In the genomic region with DNA sequence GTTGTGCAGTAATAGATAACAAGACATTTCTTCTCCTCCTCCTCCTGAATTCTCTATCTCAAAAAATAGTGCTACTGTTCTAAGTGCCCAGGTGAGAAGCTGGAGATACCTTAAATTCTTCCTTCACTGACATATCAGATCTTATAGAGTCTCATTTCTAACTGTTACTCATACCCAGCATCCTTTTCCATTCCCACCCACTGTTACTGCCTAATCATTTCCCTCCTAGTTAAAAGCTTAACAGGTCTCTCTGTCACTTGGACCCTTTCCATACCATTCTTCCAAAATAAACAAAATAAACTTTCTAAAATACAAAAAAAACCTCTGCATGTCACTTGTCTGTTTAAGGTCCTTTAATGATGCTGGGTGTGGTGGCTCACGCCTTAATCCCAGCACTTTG, we compare ENCODE assay signal across 20 cellular contexts.
A peak's percentile ranks its signal among the peaks of the same experiment; 100 is the strongest.
DNase-seq lines count a peak whose midpoint lies in the region; ATAC-seq, FAIRE-seq and TF ChIP-seq lines count a peak whose summit lies in the region.
"Had no signal": no experiment of that assay in that cellular context is flagged by ENCODE, and none has a peak within 500 bp of the region (broad histone marks: within the 10 kb centered on the region; RNA-seq: fewer than 3 reads in every experiment).

No MANE protein-coding gene starts in this region.

- H3K4me2 ChIP-seq in DOHH2 (ENCODE audit: low read length) = peak overlapping the region; percentile 74
- no peak overlapping the region for H3K4me2 ChIP-seq in astrocyte (ENCODE audit: low read length)
- H3K4me2 ChIP-seq: BLaER1 had no signal

- CTCF ChIA-PET in Caco-2 (lab: Charles Lee) = interaction anchor here (0.6 kb wide), 1 partner anchor 82 kb away, joined by 3 read pairs; no protein-coding TSS in a partner anchor

- no peak for ATAC-seq in GM19395 (IDR thresholded peaks at IDR 0.05; ENCODE audit: unreplicated experiment)
- ATAC-seq: CD8-positive, alpha-beta T cell had no signal

- H3K4me3 Mint-ChIP-seq in Caco-2 (ENCODE audit: unreplicated experiment) (no peak overlapping the region), astrocyte (ENCODE audit: unreplicated experiment) (peak overlapping the region; percentile 42)
- H3K4me3 Mint-ChIP-seq: B cell; CD4-positive, CD25-positive, alpha-beta regulatory T cell; CD8-positive, alpha-beta T cell had no signal

- H3K9me2 ChIP-seq in DOHH2 (replicated peaks; ENCODE audit: control insufficient read depth, low read length) = no peaks in the 10 kb centered on the region

- BruUV-seq in Caco-2 (replicated peaks; lab: Mats Ljungman, UMichigan) = no TSS peak

- TF ChIP-seq CTCF in Caco-2 (IDR thresholded peaks at IDR 0.05; ENCODE audit: insufficient read depth in 1 of 2, low read depth in 1 of 2, low read length in 1 of 2, severe bottlenecking in 1 of 2, unreplicated experiment in 1 of 2) (no peak), DOHH2 (IDR thresholded peaks at IDR 0.05; ENCODE audit: low read depth, low read length, poor library complexity, severe bottlenecking) (no peak), astrocyte (IDR thresholded peaks at IDR 0.05; ENCODE audit: insufficient read depth, low read depth, low read length) (no peak)

- H3K36me3 ChIP-seq in Caco-2 (ENCODE audit: control insufficient read depth, insufficient read depth, low read length) (no peaks in the 10 kb centered on the region), DOHH2 (ENCODE audit: control insufficient read depth, low read length) (peaks cover 6% of the 10 kb centered on the region; the same call in 1 of the 2 replicates), astrocyte (ENCODE audit: insufficient read depth, low read length) (no peaks in the 10 kb centered on the region)
- H3K36me3 ChIP-seq: BLaER1 had no signal

- H3K79me2 ChIP-seq in DOHH2 (ENCODE audit: control insufficient read depth, low read length) (0 out of 2 replicates have a peak, but pooled peaks cover 4% of the 10 kb centered on the region), astrocyte (ENCODE audit: insufficient read depth, low read length) (no peaks in the 10 kb centered on the region)

- no peak overlapping the region for H3K9ac ChIP-seq in astrocyte (ENCODE audit: low read length)
- H3K9ac ChIP-seq: BLaER1, GM23248 had no signal

- no peak for FAIRE-seq in astrocyte (lab: Jason Lieb, UNC)
- FAIRE-seq: D721Med, GM12891, H1 had no signal

- POLR2A ChIA-PET in Caco-2 (lab: Charles Lee) = no interaction called here

- intact Hi-C loops in Caco-2 (cut with micrococcal nuclease; ENCODE audit: unreplicated experiment) = no loop called here

- no peak for DNase-seq in Caco-2
- no peak for DNase-seq in astrocyte (ENCODE audit: low read depth)
- no peak for DNase-seq in NCI-H128 (lab: John Stamatoyannopoulos, UW; ENCODE audit: unreplicated experiment)
- DNase-seq in AML-193 (lab: John Stamatoyannopoulos, UW) = no peak
- DNase-seq: CD4-positive, CD25-positive, alpha-beta regulatory T cell; CD8-positive, alpha-beta T cell; DMS 273 treated with DMSO at 0.1 percent for 48 hours; DMS79; GF-D8; GM23248; H7; HCEC 1CT had no signal

- H3K36me3 Mint-ChIP-seq in Caco-2 (ENCODE audit: insufficient read depth, unreplicated experiment) = peaks cover 4% of the 10 kb centered on the region
- no peaks in the 10 kb centered on the region for H3K36me3 Mint-ChIP-seq in astrocyte (ENCODE audit: low read depth, unreplicated experiment)
- H3K36me3 Mint-ChIP-seq: CD4-positive, CD25-positive, alpha-beta regulatory T cell; CD8-positive, alpha-beta T cell had no signal

- H3K9me3 Mint-ChIP-seq in Caco-2 (ENCODE audit: unreplicated experiment) (peaks cover 20% of the 10 kb centered on the region), astrocyte (ENCODE audit: unreplicated experiment) (no peaks in the 10 kb centered on the region)
- H3K9me3 Mint-ChIP-seq: CD8-positive, alpha-beta T cell had no signal

- peak overlapping the region; percentile 99 for H3K27ac ChIP-seq in DOHH2 (ENCODE audit: low read depth, low read length)
- H3K27ac ChIP-seq in astrocyte (ENCODE audit: low read depth, low read length) = no peak overlapping the region
- H3K27ac ChIP-seq: BLaER1, C4-2B, GM23248 had no signal

- no peaks in the 10 kb centered on the region for H3K27me3 ChIP-seq in Caco-2 (replicated peaks; ENCODE audit: control insufficient read depth, insufficient read depth, low read length)
- H3K27me3 ChIP-seq in DOHH2 (ENCODE audit: control insufficient read depth, low read length) = no peaks in the 10 kb centered on the region
- H3K27me3 ChIP-seq in astrocyte (ENCODE audit: insufficient read depth, low read length) = peaks cover 3% of the 10 kb centered on the region
- H3K27me3 ChIP-seq: BLaER1 had no signal

- H2AFZ ChIP-seq in astrocyte (ENCODE audit: low read depth, low read length) = no peak overlapping the region
- H2AFZ ChIP-seq: GM23248 had no signal

- peaks cover 70% of the 10 kb centered on the region for H3F3A ChIP-seq in DOHH2 (ENCODE audit: control insufficient read depth, insufficient read depth)

- H3K4me1 ChIP-seq in Caco-2 = peaks cover 41% of the 10 kb centered on the region
- H3K4me1 ChIP-seq in DOHH2 (ENCODE audit: control insufficient read depth, low read length) = peaks cover 100% of the 10 kb centered on the region
- H3K4me1 ChIP-seq in astrocyte (ENCODE audit: insufficient read depth, low read length) = no peaks in the 10 kb centered on the region

- H3K27ac Mint-ChIP-seq in Caco-2 (ENCODE audit: unreplicated experiment) (peak overlapping the region; percentile 84), astrocyte (ENCODE audit: unreplicated experiment) (no peak overlapping the region)
- H3K27ac Mint-ChIP-seq: B cell; CD4-positive, CD25-positive, alpha-beta regulatory T cell; CD8-positive, alpha-beta T cell had no signal

- H4K20me1 ChIP-seq in DOHH2 (ENCODE audit: control insufficient read depth, insufficient read depth, low read depth, low read length) (no peaks in the 10 kb centered on the region), astrocyte (ENCODE audit: insufficient read depth, low read length) (no peaks in the 10 kb centered on the region)
- H4K20me1 ChIP-seq: BLaER1 had no signal

- H3K4me1 Mint-ChIP-seq in Caco-2 (ENCODE audit: low read depth, unreplicated experiment) (peaks cover 39% of the 10 kb centered on the region), astrocyte (ENCODE audit: low read depth, unreplicated experiment) (no peaks in the 10 kb centered on the region)
- H3K4me1 Mint-ChIP-seq: B cell; CD4-positive, CD25-positive, alpha-beta regulatory T cell had no signal

- H3K27me3 Mint-ChIP-seq in Caco-2 (ENCODE audit: insufficient read depth, unreplicated experiment) = no peaks in the 10 kb centered on the region
- no peaks in the 10 kb centered on the region for H3K27me3 Mint-ChIP-seq in astrocyte (ENCODE audit: low read depth, unreplicated experiment)
- H3K27me3 Mint-ChIP-seq: CD4-positive, CD25-positive, alpha-beta regulatory T cell had no signal

- H3K9me3 ChIP-seq in Caco-2 (peaks cover 5% of the 10 kb centered on the region), DOHH2 (ENCODE audit: control insufficient read depth, insufficient read depth, low read length) (no peaks in the 10 kb centered on the region), astrocyte (ENCODE audit: insufficient read depth, low read depth, low read length) (no peaks in the 10 kb centered on the region)
- H3K9me3 ChIP-seq: BLaER1 had no signal

- no peak overlapping the region for H3K4me3 ChIP-seq in Caco-2 (ENCODE audit: low read depth, low read length)
- no peak overlapping the region for H3K4me3 ChIP-seq in DOHH2 (ENCODE audit: low read length)
- H3K4me3 ChIP-seq in astrocyte (ENCODE audit: insufficient read depth, low read depth, low read length) = no peak overlapping the region
- H3K4me3 ChIP-seq: BLaER1, GM23248 had no signal
